8 cellular contexts compared by ENCODE assay signal in the genomic region with DNA sequence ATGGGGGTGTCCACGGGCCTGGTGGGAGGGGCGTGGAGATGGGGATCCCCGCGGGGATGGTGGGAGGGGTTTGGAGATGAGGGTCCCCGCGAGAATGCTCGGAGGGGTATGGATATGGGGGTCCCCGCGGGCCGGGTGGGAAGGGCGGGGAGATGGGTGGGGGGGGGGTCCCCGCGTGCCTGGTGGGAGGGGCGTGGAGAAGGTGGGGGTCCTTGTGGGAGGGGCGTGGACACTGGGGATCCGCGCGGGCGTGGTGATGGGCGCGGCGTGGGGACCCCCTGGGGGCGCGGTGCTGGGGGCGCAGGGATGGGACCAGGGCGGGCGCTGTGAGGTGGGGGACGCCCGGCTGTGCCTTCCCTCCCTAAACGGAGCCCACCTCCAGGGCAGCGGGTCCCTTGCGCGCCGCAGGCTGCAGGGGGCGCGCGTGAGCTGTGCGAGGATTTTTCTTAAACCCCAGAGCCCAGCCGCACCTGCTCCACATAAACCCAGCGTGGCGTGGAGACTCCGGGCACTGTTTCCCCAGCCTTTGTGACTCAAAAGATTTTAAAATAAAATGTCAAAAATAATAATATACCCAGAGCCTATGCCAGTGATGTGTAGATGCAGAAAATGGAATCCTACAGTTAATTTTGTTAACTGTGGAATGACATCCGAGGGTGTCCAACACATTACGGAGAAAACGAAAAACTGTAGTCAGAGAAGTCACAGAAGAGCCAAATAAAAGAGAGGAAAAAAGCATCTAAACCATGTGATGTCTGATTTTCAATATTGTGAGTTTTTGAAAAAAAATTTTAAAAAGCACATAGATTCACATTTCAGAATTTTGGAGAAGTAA. TPM values are rescaled to one million over a fixed set of nuclear protein-coding genes. Genes with fewer than 3 reads are reported as not detected.
DNase-seq lines count a peak whose midpoint lies in the region; ATAC-seq and TF ChIP-seq lines count a peak whose summit lies in the region.

No MANE protein-coding gene starts in this region.

- DNase-seq in SJCRH30: peak; percentile 83 to 90
- peak; percentile 52 for DNase-seq in astrocyte of the cerebellum (ENCODE audit: low read depth)
- peak; percentile 92 for DNase-seq in iPS-NIHi11 (ENCODE audit: low spot score)
- peak; percentile 83 to 95 (median 86) for DNase-seq in stimulated activated CD4-positive, alpha-beta T cell treated with anti-CD3 and anti-CD28 coated beads, Interleukin-12 subunit alpha, Interleukin-12 subunit beta, amount 100 ng/mL, for 48 hours (ENCODE audit: low read depth in 2 of 3, low spot score in 1 of 3)
- DNase-seq in SIG-M5 (lab: John Stamatoyannopoulos, UW): no peak
- DNase-seq in COR-L47 (lab: John Stamatoyannopoulos, UW): no peak

- no peaks in the 10 kb centered on the region for H3K27me3 ChIP-seq in SJCRH30

- peak; percentile 37 for ATAC-seq in HG02798 (IDR thresholded peaks at IDR 0.05; ENCODE audit: poor library complexity, unreplicated experiment)

- peak; percentile 96 for TF ChIP-seq CTCF in GM12875 (IDR thresholded peaks at IDR 0.05; ENCODE audit: borderline replicate concordance, insufficient read depth, low read depth, low read length)
- peak; percentile 94 for TF ChIP-seq CTCF in astrocyte of the cerebellum (IDR thresholded peaks at IDR 0.05; ENCODE audit: low read depth, low read length, missing control alignments)

- H3K4me3 ChIP-seq in GM12875 (ENCODE audit: low read depth, low read length) (peak overlapping the region; percentile 62), SJCRH30 (peak overlapping the region; percentile 38), astrocyte of the cerebellum (ENCODE audit: low read depth, low read length) (peak overlapping the region; percentile 54)

- peaks cover 5% of the 10 kb centered on the region; the same call in 1 of the 2 replicates for H3K36me3 ChIP-seq in SJCRH30

- in situ Hi-C loops in astrocyte of the cerebellum (cut with HindIII; ENCODE audit: low sequenced_read_pairs): no loop called here

- no peak overlapping the region for H3K27ac ChIP-seq in SJCRH30

- no peaks in the 10 kb centered on the region for H3K9me3 ChIP-seq in SJCRH30 (replicated peaks)

- no peaks in the 10 kb centered on the region for H3K4me1 ChIP-seq in SJCRH30

RNA-seq across cellular contexts. Expression of a gene that starts 1.5 kb away (rescaled TPM):
- 26.4 and 27.5 TPM in 2 replicates for total RNA-seq in SJCRH30 (2014; rRNA removed; shearing (Covaris generic))

Comparison
In these comparisons a context has a peak if more than half of its experiments do, and no peak if none do; other contexts are left out.
1. DNase-seq: peak in SJCRH30 (2 of 2), astrocyte of the cerebellum (single experiment), iPS-NIHi11 (single experiment) and stimulated activated CD4-positive, alpha-beta T cell treated with anti-CD3 and anti-CD28 coated beads, Interleukin-12 subunit alpha, Interleukin-12 subunit beta, amount 100 ng/mL, for 48 hours (3 of 3); none in SIG-M5 (single experiment) and COR-L47 (single experiment).
2. Peak in every context shown above with its lines, with median percentiles within 50 percentile points of each other: H3K4me3 ChIP-seq.